1 cellular context compared by ENCODE assay signal in genomic region chr15:75149911-75150709, GRCh38.
A peak's percentile ranks its signal among the peaks of the same experiment; 100 is the strongest.
TF ChIP-seq lines count a peak whose summit lies in the region.

No MANE protein-coding gene starts in this region.

TF ChIP-seq in K562, 482 proteins besides CTCF, POLR2A, EP300 and RAD21 (continued from another document and continues in another):
- TF ChIP-seq HMGXB4 (CRISPR knock-in tag; IDR thresholded peaks at IDR 0.05) (no peak), DDX20 (tag; IDR thresholded peaks at IDR 0.05; ENCODE audit: low read depth) (no peak), ARID3B (CRISPR knock-in tag; IDR thresholded peaks at IDR 0.05; ENCODE audit: borderline replicate concordance) (no peak), ZFP30 (CRISPR knock-in tag; IDR thresholded peaks at IDR 0.05; ENCODE audit: borderline replicate concordance) (no peak), PRDM10 (IDR thresholded peaks at IDR 0.05; ENCODE audit: partially characterized antibody) (peak; percentile 39), SRSF9 (IDR thresholded peaks at IDR 0.05; ENCODE audit: borderline replicate concordance, low read depth, low read length) (no peak), HOXB6 (CRISPR knock-in tag; IDR thresholded peaks at IDR 0.05; ENCODE audit: borderline replicate concordance) (no peak), STAT5B (CRISPR knock-in tag; IDR thresholded peaks at IDR 0.05) (no peak), SMARCB1 (IDR thresholded peaks at IDR 0.05; ENCODE audit: insufficient read length, low read depth) (no peak), ZNF75A (CRISPR knock-in tag; IDR thresholded peaks at IDR 0.05) (no peak), MIER1 (IDR thresholded peaks at IDR 0.05; ENCODE audit: low read depth) (no peak), CSDE1 (IDR thresholded peaks at IDR 0.05) (no peak), ZNF124 (CRISPR knock-in tag; IDR thresholded peaks at IDR 0.05) (no peak), CHD7 (IDR thresholded peaks at IDR 0.05; ENCODE audit: low read depth, low read length) (no peak), LARP7 (IDR thresholded peaks at IDR 0.05) (no peak), HNRNPH1 (optimal IDR thresholded peaks at IDR 0.05; ENCODE audit: low read depth, low read length) (no peak), LEF1 (IDR thresholded peaks at IDR 0.05) (peak; percentile 25; the same call in 1 of the 2 replicates), ZNF696 (CRISPR knock-in tag; conservative IDR thresholded peaks at IDR 0.05) (no peak), ZNF146 (CRISPR knock-in tag; IDR thresholded peaks at IDR 0.05; ENCODE audit: unreplicated experiment) (no peak), RB1 (IDR thresholded peaks at IDR 0.05; ENCODE audit: low read depth) (no peak), UBTF (IDR thresholded peaks at IDR 0.05; ENCODE audit: borderline replicate concordance in 1 of 2, low read depth in 2 of 2, low read length in 2 of 2) (no peak), SRSF1 (IDR thresholded peaks at IDR 0.05; ENCODE audit: low read depth, low read length) (no peak), ARID1B (IDR thresholded peaks at IDR 0.05) (peak; percentile 44), SREBF2 (CRISPR knock-in tag; IDR thresholded peaks at IDR 0.05) (no peak), ZNF668 (CRISPR knock-in tag; IDR thresholded peaks at IDR 0.05) (no peak), FOXJ3 (CRISPR knock-in tag; IDR thresholded peaks at IDR 0.05) (no peak), PTRF (tag; IDR thresholded peaks at IDR 0.05) (no peak), ZNF830 (CRISPR knock-in tag; IDR thresholded peaks at IDR 0.05) (no peak), BRF1 (IDR thresholded peaks at IDR 0.05; ENCODE audit: borderline replicate concordance, extremely low read depth, insufficient read length) (no peak), E2F8 (IDR thresholded peaks at IDR 0.05; ENCODE audit: low read depth, partially characterized antibody) (no peak), CEBPB (tag; IDR thresholded peaks at IDR 0.05) (no peak), PKNOX1 (IDR thresholded peaks at IDR 0.05) (no peak), RBM14 (IDR thresholded peaks at IDR 0.05; ENCODE audit: borderline replicate concordance, insufficient read depth, low read depth, low read length) (no peak)
